8 cellular contexts compared by ENCODE assay signal in genomic region chr12:112382866-112383265, GRCh38. TPM values are rescaled to one million over a fixed set of nuclear protein-coding genes. Genes with fewer than 3 reads are reported as not detected.
A peak's percentile ranks its signal among the peaks of the same experiment; 100 is the strongest.
DNase-seq lines count a peak whose midpoint lies in the region; ATAC-seq, FAIRE-seq and TF ChIP-seq lines count a peak whose summit lies in the region.

No MANE protein-coding gene starts in this region.

- peak overlapping the region; percentile 99 for H2AFZ ChIP-seq in DND-41 (ENCODE audit: low read depth, low read length)
- peak overlapping the region; percentile 100 for H2AFZ ChIP-seq in endothelial cell of umbilical vein (ENCODE audit: low read depth, low read length)

- H3K27ac ChIP-seq in DND-41 (ENCODE audit: low read length) (peak overlapping the region; percentile 76), Panc1 (ENCODE audit: low read length) (peak overlapping the region; percentile 93), endothelial cell of umbilical vein (ENCODE audit: insufficient read depth, low read depth, low read length) (peak overlapping the region; percentile 35), prostate gland (peak overlapping the region; percentile 75 to 85)

- H3K4me3 ChIP-seq in DND-41 (ENCODE audit: low read depth in 1 of 2, low read length in 2 of 2) (peak overlapping the region; percentile 64 to 88; a peak in 3 of 4 replicates), Panc1 (ENCODE audit: low read depth in 2 of 2, low read length in 2 of 2) (peak overlapping the region; percentile 68 to 83), endothelial cell of umbilical vein (replicated peaks in 1 of 3; ENCODE audit: insufficient read depth in 1 of 3, low read depth in 1 of 3, low read length in 3 of 3) (peak overlapping the region in 2 of 3 experiments; percentile 61 to 95), prostate gland (peak overlapping the region; percentile 95)

- in situ Hi-C loops in Panc1 (cut with HindIII; ENCODE audit: low pct_unique_long_range_greater_than_20kb, low sequenced_read_pairs) = no loop called here

- ATAC-seq in DND-41 (ENCODE audit: insufficient read depth, low read depth) (no peak), Panc1 (no peak), GM19467 (IDR thresholded peaks at IDR 0.05; ENCODE audit: unreplicated experiment) (no peak)

- H3K36me3 ChIP-seq in DND-41 (ENCODE audit: insufficient read depth, low read length) (no peaks in the 10 kb centered on the region; the same call in 1 of the 2 replicates), Panc1 (ENCODE audit: control insufficient read depth, insufficient read depth, low read length) (no peaks in the 10 kb centered on the region; the same call in 1 of the 2 replicates), endothelial cell of umbilical vein (ENCODE audit: control insufficient read depth in 2 of 2, extremely low read depth in 1 of 2, insufficient read depth in 2 of 2, low read length in 2 of 2) (no peaks in the 10 kb centered on the region), prostate gland (no peaks in the 10 kb centered on the region)

- peaks cover 39% of the 10 kb centered on the region for H3K79me2 ChIP-seq in DND-41 (ENCODE audit: insufficient read depth, low read length)
- H3K79me2 ChIP-seq in endothelial cell of umbilical vein (ENCODE audit: control insufficient read depth, insufficient read depth, low read length) = peaks cover 25% of the 10 kb centered on the region

- CTCF ChIA-PET in Panc1 (lab: Charles Lee) (no interaction called here), endothelial cell of umbilical vein (lab: Charles Lee) (no interaction called here)

- no peak for TF ChIP-seq POLR2A in endothelial cell of umbilical vein (IDR thresholded peaks at IDR 0.05; ENCODE audit: low read depth, low read length)
- TF ChIP-seq POLR2A in prostate gland (IDR thresholded peaks at IDR 0.05) = no peak

- TF ChIP-seq CTCF in DND-41 (IDR thresholded peaks at IDR 0.05; ENCODE audit: borderline replicate concordance, extremely low read depth, low read length, poor library complexity, severe bottlenecking) (no peak), Panc1 (IDR thresholded peaks at IDR 0.05) (no peak), endothelial cell of umbilical vein (IDR thresholded peaks at IDR 0.05; ENCODE audit: extremely low read depth in 1 of 2, insufficient read depth in 1 of 2, low read depth in 1 of 2, low read length in 2 of 2) (no peak), prostate gland (IDR thresholded peaks at IDR 0.05) (no peak)

- H3K4me1 ChIP-seq in DND-41 (ENCODE audit: insufficient read depth, low read length) (peaks cover 23% of the 10 kb centered on the region), Panc1 (ENCODE audit: control insufficient read depth, insufficient read depth, low read length) (peaks cover 7% of the 10 kb centered on the region), endothelial cell of umbilical vein (ENCODE audit: control insufficient read depth, extremely low read depth, insufficient read depth, low read length) (peaks cover 12% of the 10 kb centered on the region), prostate gland (replicated peaks) (no peaks in the 10 kb centered on the region)

- dilution Hi-C loops in endothelial cell of umbilical vein (cut with MboI; ENCODE audit: extremely low pct_ligation_motif_present, low sequenced_read_pairs) = no loop called here

- no peaks in the 10 kb centered on the region for H3K9me3 ChIP-seq in DND-41 (ENCODE audit: insufficient read depth, low read length, severe bottlenecking)
- H3K9me3 ChIP-seq in Panc1 (ENCODE audit: control insufficient read depth, insufficient read depth, low read depth, low read length) = no peaks in the 10 kb centered on the region
- no peaks in the 10 kb centered on the region for H3K9me3 ChIP-seq in endothelial cell of umbilical vein (replicated peaks; ENCODE audit: control insufficient read depth, insufficient read depth, low read length)
- H3K9me3 ChIP-seq in prostate gland = no peaks in the 10 kb centered on the region

- H3K9me1 ChIP-seq in endothelial cell of umbilical vein (replicated peaks; ENCODE audit: control insufficient read depth, extremely low read depth, insufficient read depth, low read length) = no peaks in the 10 kb centered on the region

- no peak for FAIRE-seq in endothelial cell of umbilical vein (lab: Jason Lieb, UNC)

- WGBS in prostate gland = 93% methylated on average over 11 of the region's 11 CpGs

- peak overlapping the region; percentile 76 for H3K9ac ChIP-seq in DND-41 (ENCODE audit: low read depth, low read length)
- H3K9ac ChIP-seq in endothelial cell of umbilical vein (replicated peaks; ENCODE audit: extremely low read depth, insufficient read depth, low read length) = peak overlapping the region; percentile 62

- H3K27me3 ChIP-seq in DND-41 (ENCODE audit: insufficient read depth, low read length, poor library complexity) (no peaks in the 10 kb centered on the region), Panc1 (ENCODE audit: control insufficient read depth, insufficient read depth, low read length) (no peaks in the 10 kb centered on the region), endothelial cell of umbilical vein (ENCODE audit: control insufficient read depth in 2 of 2, insufficient read depth in 2 of 2, low read length in 2 of 2) (no peaks in the 10 kb centered on the region), prostate gland (replicated peaks; ENCODE audit: insufficient read depth) (no peaks in the 10 kb centered on the region)

- DNase-seq in DND-41 (no peak), Panc1 (ENCODE audit: low read depth, low spot score) (no peak), endothelial cell of umbilical vein (ENCODE audit: low read depth, low spot score) (no peak), prostate gland (ENCODE audit: low spot score) (no peak), AG08396 (ENCODE audit: low spot score) (no peak), NCI-H1092 treated with DMSO at 0.1 percent for 48 hours (lab: John Stamatoyannopoulos, UW) (no peak), NCI-H2029 treated with DMSO at 0.1 percent for 48 hours (lab: John Stamatoyannopoulos, UW) (no peak)

- intact Hi-C loops in Panc1 (cut with micrococcal nuclease; ENCODE audit: unreplicated experiment) (no loop called here), endothelial cell of umbilical vein (cut with micrococcal nuclease) (loop anchor here (1.0 to 10.0 kb wide), 2 partner anchors 26 to 368 kb away; partner anchors contain the start of genes ERP29, RPL6 and TMEM116), prostate gland (cut with DNase I) (loop anchor here (5.0 kb wide), 1 partner anchor 186 kb away; no protein-coding TSS in a partner anchor)

- H4K20me1 ChIP-seq in DND-41 (ENCODE audit: insufficient read depth, low read length) (peaks cover 11% of the 10 kb centered on the region), endothelial cell of umbilical vein (replicated peaks; ENCODE audit: control insufficient read depth, extremely low read depth, insufficient read depth, low read length) (no peaks in the 10 kb centered on the region)

- H3K4me2 ChIP-seq in DND-41 (ENCODE audit: insufficient read depth, low read length) = peak overlapping the region; percentile 89
- peak overlapping the region; percentile 70 for H3K4me2 ChIP-seq in endothelial cell of umbilical vein (ENCODE audit: insufficient read depth, low read length)

- no TSS peak for BruUV-seq in Panc1 (replicated peaks; lab: Mats Ljungman, UMichigan)
- no TSS peak for BruUV-seq in endothelial cell of umbilical vein (replicated peaks; lab: Mats Ljungman, UMichigan)

- POLR2A ChIA-PET in Panc1 (lab: Charles Lee) (no interaction called here), endothelial cell of umbilical vein (lab: Charles Lee) (no interaction called here)

TF ChIP-seq in endothelial cell of umbilical vein, 7 proteins besides CTCF, POLR2A, EP300 and RAD21 (continues in another document):
- TF ChIP-seq JUN (IDR thresholded peaks at IDR 0.05; ENCODE audit: borderline replicate concordance, insufficient read depth, insufficient read length, low read depth) = no peak
- no peak for TF ChIP-seq GATA2 (IDR thresholded peaks at IDR 0.05; ENCODE audit: insufficient read depth, insufficient read length, low read depth, low read length)
- TF ChIP-seq EZH2 (IDR thresholded peaks at IDR 0.05; ENCODE audit: borderline replicate concordance, low read depth, low read length, severe bottlenecking) = no peak

RNA-seq across cellular contexts. Expression of gene HECTD4, which starts 0.6 kb away (rescaled TPM):
- 51.3 TPM for total RNA-seq in Panc1 (2021; ENCODE audit: unreplicated experiment)
- 48.4 TPM for polyA plus RNA-seq in Panc1 (2012; ENCODE audit: insufficient read length)
- 38.8 and 47.7 TPM in 2 replicates for total RNA-seq in endothelial cell of umbilical vein
- 9.7 and 11.1 TPM in 2 replicates for polyA plus RNA-seq in endothelial cell of umbilical vein
- polyA plus RNA-seq in endothelial cell of umbilical vein (2011; cell fraction: cytosol; rRNA removed) = 8.8 and 10.2 TPM in 2 replicates
- polyA plus RNA-seq in endothelial cell of umbilical vein (2011; cell fraction: nucleus; rRNA removed) = 58.1 and 58.5 TPM in 2 replicates
- polyA plus RNA-seq in endothelial cell of umbilical vein (2012) = 18.0 and 23.4 TPM in 2 replicates
- 55.3 and 58.0 TPM in 2 replicates for polyA minus RNA-seq in endothelial cell of umbilical vein
- 19.2 TPM for polyA minus RNA-seq in endothelial cell of umbilical vein (2011; cell fraction: cytosol; rRNA and poly(A)+ RNA removed)
- 97.5 and 125 TPM in 2 replicates for polyA minus RNA-seq in endothelial cell of umbilical vein (2011; cell fraction: nucleus; rRNA and poly(A)+ RNA removed)
- total RNA-seq in prostate gland = 10 to 100 TPM; 50.6 to 73.4 TPM

RNA-seq across cellular contexts. Expression of gene RPL6, which starts 26.5 kb away (rescaled TPM):
- total RNA-seq in Panc1 (2021; ENCODE audit: unreplicated experiment) (969 TPM), endothelial cell of umbilical vein (1,359 and 1,385 TPM in 2 replicates), prostate gland (1,000 to 10,000 TPM in 1 of 2 donors, 100 to 1,000 TPM in 1; 737 to 1,506 TPM)
- polyA plus RNA-seq in Panc1 (2012; ENCODE audit: insufficient read length) = 707 TPM
- 773 and 998 TPM in 2 replicates for polyA plus RNA-seq in endothelial cell of umbilical vein
- polyA plus RNA-seq in endothelial cell of umbilical vein (2011; cell fraction: cytosol; rRNA removed) = 2,036 and 2,074 TPM in 2 replicates
- 552 and 631 TPM in 2 replicates for polyA plus RNA-seq in endothelial cell of umbilical vein (2011; cell fraction: nucleus; rRNA removed)
- 2,142 and 2,144 TPM in 2 replicates for polyA plus RNA-seq in endothelial cell of umbilical vein (2012)
- 289 and 336 TPM in 2 replicates for polyA minus RNA-seq in endothelial cell of umbilical vein
- 430 TPM for polyA minus RNA-seq in endothelial cell of umbilical vein (2011; cell fraction: cytosol; rRNA and poly(A)+ RNA removed)
- 80.6 and 105 TPM in 2 replicates for polyA minus RNA-seq in endothelial cell of umbilical vein (2011; cell fraction: nucleus; rRNA and poly(A)+ RNA removed)

RNA-seq across cellular contexts. Expression of gene PTPN11, which starts 35.9 kb away (rescaled TPM):
- total RNA-seq in Panc1 (2021; ENCODE audit: unreplicated experiment) (139 TPM), endothelial cell of umbilical vein (104 and 107 TPM in 2 replicates), prostate gland (10 to 100 TPM; 61.0 to 61.3 TPM)
- 59.8 TPM for polyA plus RNA-seq in Panc1 (2012; ENCODE audit: insufficient read length)
- polyA plus RNA-seq in endothelial cell of umbilical vein = 22.4 and 36.5 TPM in 2 replicates
- polyA plus RNA-seq in endothelial cell of umbilical vein (2011; cell fraction: cytosol; rRNA removed) = 38.5 and 42.5 TPM in 2 replicates
- polyA plus RNA-seq in endothelial cell of umbilical vein (2011; cell fraction: nucleus; rRNA removed) = 34.1 and 44.1 TPM in 2 replicates
- 64.9 and 86.2 TPM in 2 replicates for polyA plus RNA-seq in endothelial cell of umbilical vein (2012)
- polyA minus RNA-seq in endothelial cell of umbilical vein = 66.6 and 71.7 TPM in 2 replicates
- 70.4 TPM for polyA minus RNA-seq in endothelial cell of umbilical vein (2011; cell fraction: cytosol; rRNA and poly(A)+ RNA removed)
- 24.0 and 30.3 TPM in 2 replicates for polyA minus RNA-seq in endothelial cell of umbilical vein (2011; cell fraction: nucleus; rRNA and poly(A)+ RNA removed)

Comparison
In these comparisons a context has a peak if more than half of its experiments do, and no peak if none do; other contexts are left out.
1. H3K27ac ChIP-seq: peak in every context shown above with its lines; median percentile 93 in Panc1; 80 in prostate gland; 76 in DND-41; 35 in endothelial cell of umbilical vein.